2 cellular contexts compared by ENCODE assay signal in genomic region chr12:110348431-110349059, GRCh38.
A peak's percentile ranks its signal among the peaks of the same experiment; 100 is the strongest.
TF ChIP-seq lines count a peak whose summit lies in the region.

No MANE protein-coding gene starts in this region.

TF ChIP-seq in HepG2, 621 proteins besides CTCF, POLR2A, EP300 and RAD21:
- TF ChIP-seq RBM22 (optimal IDR thresholded peaks at IDR 0.05; ENCODE audit: low read length) (peak; percentile 84), ATF7 (IDR thresholded peaks at IDR 0.05) (no peak), ATF7 (CRISPR knock-in tag; IDR thresholded peaks at IDR 0.05) (no peak), POLR2G (IDR thresholded peaks at IDR 0.05; ENCODE audit: low read depth, low read length) (0 out of 2 replicates have a peak, but pooled peaks have one; percentile 39)

TF ChIP-seq in H1, 55 proteins besides CTCF, POLR2A, EP300 and RAD21:
- no peak for TF ChIP-seq PHF8 (conservative IDR thresholded peaks at IDR 0.05; ENCODE audit: low read depth, low read length)
- no peak for TF ChIP-seq SP1 (IDR thresholded peaks at IDR 0.05; ENCODE audit: low read depth, low read length)
- TF ChIP-seq CTBP2 (IDR thresholded peaks at IDR 0.05; ENCODE audit: borderline replicate concordance, insufficient read depth, insufficient read length, low read length): no peak
- no peak for TF ChIP-seq FOSL1 (IDR thresholded peaks at IDR 0.05; ENCODE audit: insufficient read depth, low read depth, low read length)
- no peak for TF ChIP-seq USF2 (IDR thresholded peaks at IDR 0.05; ENCODE audit: low read length)
- TF ChIP-seq HDAC2 (IDR thresholded peaks at IDR 0.05; ENCODE audit: borderline replicate concordance in 1 of 2, low read depth in 2 of 2, low read length in 2 of 2): no peak
- no peak for TF ChIP-seq GTF2F1 (IDR thresholded peaks at IDR 0.05; ENCODE audit: borderline replicate concordance, low read depth, low read length)
- no peak for TF ChIP-seq CEBPB (IDR thresholded peaks at IDR 0.05; ENCODE audit: low read depth, low read length)
- TF ChIP-seq GABPA (IDR thresholded peaks at IDR 0.05; ENCODE audit: borderline replicate concordance, insufficient read depth, low read length): no peak
- no peak for TF ChIP-seq MAX (IDR thresholded peaks at IDR 0.05)
- TF ChIP-seq TBP (IDR thresholded peaks at IDR 0.05; ENCODE audit: low read depth, low read length): no peak
